In genomic region chr13:46850214-46850613, GRCh38 we compare ENCODE assay signal across 20 cellular contexts. TPM values are rescaled to one million over a fixed set of nuclear protein-coding genes. Genes with fewer than 3 reads are reported as not detected.
A peak's percentile ranks its signal among the peaks of the same experiment; 100 is the strongest.
DNase-seq lines count a peak whose midpoint lies in the region; ATAC-seq and TF ChIP-seq lines count a peak whose summit lies in the region.
"Had no signal": no experiment of that assay in that cellular context is flagged by ENCODE, and none has a peak within 500 bp of the region (broad histone marks: within the 10 kb centered on the region; RNA-seq: fewer than 3 reads in every experiment).

No MANE protein-coding gene starts in this region.

- no peaks in the 10 kb centered on the region for H3K4me1 ChIP-seq in heart right ventricle
- H3K4me1 ChIP-seq: BLaER1, HAP-1 had no signal

- H3K27ac ChIP-seq in substantia nigra (ENCODE audit: low read depth, low read length, poor library complexity, severe bottlenecking) = no peak overlapping the region
- H3K27ac ChIP-seq in heart right ventricle = no peak overlapping the region
- H3K27ac ChIP-seq: BLaER1, PC-9 had no signal

- H3K36me3 ChIP-seq in heart right ventricle = no peaks in the 10 kb centered on the region
- H3K36me3 ChIP-seq: BLaER1, HAP-1 had no signal

- H3K9me3 ChIP-seq in heart right ventricle = no peaks in the 10 kb centered on the region
- H3K9me3 ChIP-seq: BLaER1, HAP-1 had no signal

- DNase-seq in GM12865 (ENCODE audit: low read depth) (peak; percentile 81), MV-4-11 (lab: John Stamatoyannopoulos, UW) (peak; percentile 19), choroid plexus epithelial cell (ENCODE audit: low read depth) (peak; percentile 17), substantia nigra (lab: John Stamatoyannopoulos, UW) (no peak), heart right ventricle (no peak), NCI-H510A (lab: John Stamatoyannopoulos, UW) (no peak)
- DNase-seq: DMS79 treated with DMSO at 0.1 percent for 48 hours, KBM-7, NCI-H1105, NCI-H1694 treated with DMSO at 0.1 percent for 48 hours, NCI-H446, PC-9, SW 1271 had no signal

- 91 to 95% methylated on average over 1 of the region's 1 CpG for WGBS in heart right ventricle, 2 donors

- H3K4me3 ChIP-seq in GM12865 (ENCODE audit: low read depth, low read length) (no peak overlapping the region), choroid plexus epithelial cell (ENCODE audit: low read depth, low read length) (no peak overlapping the region), heart right ventricle (no peak overlapping the region)
- H3K4me3 ChIP-seq: BLaER1, HAP-1, PC-9 had no signal

- H3K27me3 ChIP-seq in heart right ventricle = peaks cover 0 to 25% (median 4%) of the 10 kb centered on the region in 7 donors
- H3K27me3 ChIP-seq: BLaER1 had no signal

- intact Hi-C loops in heart right ventricle (cut with DNase I) = no loop called here

- TF ChIP-seq CTCF in GM12865 (IDR thresholded peaks at IDR 0.05; ENCODE audit: insufficient read depth, low read depth, low read length, missing control alignments) = no peak
- TF ChIP-seq CTCF in choroid plexus epithelial cell (conservative IDR thresholded peaks at IDR 0.05; ENCODE audit: low read depth, low read length) = no peak
- TF ChIP-seq CTCF in heart right ventricle (IDR thresholded peaks at IDR 0.05) = no peak

- ATAC-seq in GM19351 (IDR thresholded peaks at IDR 0.05; ENCODE audit: unreplicated experiment) = peak; percentile 51
- ATAC-seq in heart right ventricle = no peak
- no peak for ATAC-seq in HG03025 (IDR thresholded peaks at IDR 0.05; ENCODE audit: low FRiP score, unreplicated experiment)

RNA-seq across cellular contexts. Expression of gene HTR2A, which starts 46.6 kb away (rescaled TPM):
- under 1 TPM in 2 of 10 donors, not detected in 8; 0.04 to 0.38 TPM for total RNA-seq in heart right ventricle
- polyA plus RNA-seq in heart right ventricle = under 1 TPM in 1 of 2 donors, not detected in 1; 0.03 TPM
- total RNA-seq: G401; PC-9; SK-MEL-5; T-helper 2 cell treated with Interferon-gamma antibody and Interleukin-4, amounts not matched to agents 100 ng/mL and 5 ng/mL, for 36 hours had no signal

RNA-seq across cellular contexts. Expression of gene ESD, which starts 53.3 kb away (rescaled TPM):
- 100 to 1,000 TPM in 7 of 10 donors, 10 to 100 TPM in 3; 92.3 to 114 (median 106) TPM for total RNA-seq in heart right ventricle
- polyA plus RNA-seq in heart right ventricle = 100 to 1,000 TPM in 1 of 2 donors, 10 to 100 TPM in 1; 44.9 to 124 TPM

Comparison
In these comparisons a context has a peak if more than half of its experiments do, and no peak if none do; other contexts are left out.
1. DNase-seq: peak in GM12865 (single experiment), MV-4-11 (single experiment) and choroid plexus epithelial cell (single experiment); none in substantia nigra (0 of 49), heart right ventricle (0 of 2) and NCI-H510A (single experiment).